2 cellular contexts compared by ENCODE assay signal in the genomic region with DNA sequence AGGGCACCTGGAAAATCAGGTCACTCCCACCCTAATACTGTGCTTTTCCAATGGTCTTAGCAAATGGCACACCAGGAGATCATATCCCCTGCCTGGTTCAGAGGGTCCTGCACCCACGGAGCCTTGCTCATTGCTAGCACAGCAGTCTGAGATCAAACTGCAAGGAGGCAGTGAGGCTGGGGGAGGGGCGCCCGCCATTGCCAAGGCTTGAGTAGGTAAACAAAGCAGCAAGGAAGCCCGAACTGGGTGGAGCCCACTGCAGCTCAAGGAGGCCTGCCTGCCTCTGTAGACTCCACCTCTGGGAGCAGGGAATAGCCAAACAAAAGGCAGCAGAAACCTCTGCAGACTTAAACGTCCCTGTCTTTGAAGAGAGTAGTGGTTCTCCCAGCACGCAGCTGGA. TPM values are rescaled to one million over a fixed set of nuclear protein-coding genes. Genes with fewer than 3 reads are reported as not detected.
"Had no signal": no experiment of that assay in that cellular context is flagged by ENCODE, and none has a peak within 500 bp of the region (broad histone marks: within the 10 kb centered on the region; RNA-seq: fewer than 3 reads in every experiment).

No MANE protein-coding gene starts in this region.

RNA-seq across cellular contexts. Expression of gene VGLL3, which starts 26.4 kb away (rescaled TPM):
- total RNA-seq: G401 had no signal
- polyA plus RNA-seq: GM12878 had no signal
